28 cellular contexts compared by ENCODE assay signal in the genomic region with DNA sequence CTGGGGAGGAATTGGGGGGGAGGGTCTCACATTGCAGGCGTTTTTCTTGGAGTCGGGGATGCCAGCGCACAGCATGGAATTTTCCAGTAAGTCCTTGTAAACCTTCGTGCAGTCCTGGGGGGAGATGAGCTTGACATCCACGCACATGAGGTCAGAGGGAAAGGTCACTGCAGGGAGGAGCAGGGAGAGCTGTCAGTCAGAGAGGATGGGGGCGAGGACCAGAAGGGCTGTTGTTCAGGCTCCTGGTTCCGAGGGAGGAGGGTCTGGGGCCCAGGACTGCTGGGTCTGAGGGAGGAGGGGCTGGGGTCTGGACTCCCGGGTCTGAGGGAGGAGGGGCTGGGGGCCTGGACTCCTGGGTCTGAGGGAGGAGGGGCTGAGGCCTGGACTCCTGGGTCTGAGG. TPM values are rescaled to one million over a fixed set of nuclear protein-coding genes. Genes with fewer than 3 reads are reported as not detected.
"Had no signal": no experiment of that assay in that cellular context is flagged by ENCODE, and none has a peak within 500 bp of the region (broad histone marks: within the 10 kb centered on the region; RNA-seq: fewer than 3 reads in every experiment).

No MANE protein-coding gene starts in this region.

- H3K4me1 ChIP-seq: breast epithelium had no signal

- H3K9me3 ChIP-seq: breast epithelium, MG63 had no signal

- H3K36me3 ChIP-seq: breast epithelium had no signal

- H3K4me3 ChIP-seq: breast epithelium, MG63 had no signal

- DNase-seq: activated B cell treated with CpG ODN at 0.5 μM for 24 hours; activated CD4-positive, alpha-beta T cell treated with anti-CD3 and anti-CD28 coated beads, Interleukin-2, amount 50 U/mL, for 1 hour; activated CD8-positive, alpha-beta T cell treated with anti-CD3 and anti-CD28 coated beads, Interleukin-2, amount 10 ng/mL, durations not matched to agents 7 days and 5 days; activated effector memory CD4-positive, alpha-beta T cell treated with Interleukin-2 at 50 U/mL for 16 hours; activated naive CD4-positive, alpha-beta T cell; activated T-cell treated with anti-CD3 and anti-CD28 coated beads, Interleukin-2, amount 50 U/mL, for 24 hours; caudate nucleus; MG63; MV-4-11; NCI-H1092 treated with DMSO at 0.1 percent for 48 hours; NCI-H1417 treated with DMSO at 0.1 percent for 48 hours; NCI-H1694; NCI-H2029; NCI-H2107; NCI-H2171 treated with DMSO at 0.1 percent for 48 hours; NCI-H226; NCI-H526; NCI-H82; OCI-M1; SHP77 had no signal

- ATAC-seq: activated CD8-positive, alpha-beta T cell treated with anti-CD3 and anti-CD28 coated beads, Interleukin-2, amount 10 ng/mL, durations not matched to agents 7 days and 5 days had no signal

- H3K27ac Mint-ChIP-seq: activated B cell treated with CpG ODN at 0.5 μM for 24 hours; activated CD8-positive, alpha-beta T cell treated with anti-CD3 and anti-CD28 coated beads, Interleukin-2, amount 10 ng/mL, durations not matched to agents 7 days and 5 days; activated naive CD4-positive, alpha-beta T cell treated with anti-CD3 and anti-CD28 coated beads, Interleukin-2, amount 50 U/mL, for 24 hours; activated T-cell treated with anti-CD3 and anti-CD28 coated beads, Interleukin-2, amount 50 U/mL, for 24 hours; activated T-helper 1 cell treated with anti-CD3 and anti-CD28 coated beads, Interleukin-12 subunit alpha, Interleukin-12 subunit beta, Interleukin-2, Interleukin-4 antibody, amounts not matched to agents 30 ng/mL and 10 ng/mL and 1 ng/mL, durations not matched to agents 14 hours and 24 hours and 36 hours; T-helper 1 cell treated with Interleukin-12 subunit alpha and Interleukin-12 subunit beta and Interleukin-4 antibody, amounts not matched to agents 30 μg/mL and 1 μg/mL, for 36 hours had no signal

- H3K36me3 Mint-ChIP-seq: activated naive CD4-positive, alpha-beta T cell treated with anti-CD3 and anti-CD28 coated beads, Interleukin-2, amount 50 U/mL, for 24 hours had no signal

- H3K4me3 Mint-ChIP-seq: activated B cell treated with CpG ODN at 0.5 μM for 24 hours; activated CD8-positive, alpha-beta T cell treated with anti-CD3 and anti-CD28 coated beads, Interleukin-2, amount 10 ng/mL, durations not matched to agents 7 days and 5 days; activated naive CD4-positive, alpha-beta T cell treated with anti-CD3 and anti-CD28 coated beads, Interleukin-2, amount 50 U/mL, for 24 hours; activated T-cell treated with anti-CD3 and anti-CD28 coated beads, Interleukin-2, amount 50 U/mL, for 24 hours; activated T-helper 1 cell treated with anti-CD3 and anti-CD28 coated beads, Interleukin-12 subunit alpha, Interleukin-12 subunit beta, Interleukin-2, Interleukin-4 antibody, amounts not matched to agents 30 ng/mL and 10 ng/mL and 1 ng/mL, durations not matched to agents 14 hours and 24 hours and 36 hours; T-helper 1 cell treated with Interleukin-12 subunit alpha and Interleukin-12 subunit beta and Interleukin-4 antibody, amounts not matched to agents 30 μg/mL and 1 μg/mL, for 36 hours had no signal

- H3K27me3 ChIP-seq: breast epithelium, MG63 had no signal

- H3K9me3 Mint-ChIP-seq: activated B cell treated with CpG ODN at 0.5 μM for 24 hours; activated naive CD4-positive, alpha-beta T cell treated with anti-CD3 and anti-CD28 coated beads, Interleukin-2, amount 50 U/mL, for 24 hours; activated T-cell treated with anti-CD3 and anti-CD28 coated beads, Interleukin-2, amount 50 U/mL, for 24 hours; activated T-helper 1 cell treated with anti-CD3 and anti-CD28 coated beads, Interleukin-12 subunit alpha, Interleukin-12 subunit beta, Interleukin-2, Interleukin-4 antibody, amounts not matched to agents 30 ng/mL and 10 ng/mL and 1 ng/mL, durations not matched to agents 14 hours and 24 hours and 36 hours; T-helper 1 cell treated with Interleukin-12 subunit alpha and Interleukin-12 subunit beta and Interleukin-4 antibody, amounts not matched to agents 30 μg/mL and 1 μg/mL, for 36 hours had no signal

- H3K4me1 Mint-ChIP-seq: activated B cell treated with CpG ODN at 0.5 μM for 24 hours; activated naive CD4-positive, alpha-beta T cell treated with anti-CD3 and anti-CD28 coated beads, Interleukin-2, amount 50 U/mL, for 24 hours had no signal

RNA-seq across cellular contexts. Expression of gene KLK7, which starts 4.0 kb away (rescaled TPM):
- total RNA-seq: activated B cell treated with CpG ODN at 0.5 μM for 24 hours; activated CD8-positive, alpha-beta T cell treated with anti-CD3 and anti-CD28 coated beads, Interleukin-2, amount 10 ng/mL, durations not matched to agents 7 days and 5 days; activated T-helper 1 cell treated with anti-CD3 and anti-CD28 coated beads, Interleukin-12 subunit alpha, Interleukin-12 subunit beta, Interleukin-2, Interleukin-4 antibody, amounts not matched to agents 30 ng/mL and 10 ng/mL and 1 ng/mL, durations not matched to agents 14 hours and 24 hours and 36 hours; aorta; cerebellum; NCI-H460; SK-MEL-5 had no signal
- polyA plus RNA-seq: aorta had no signal

RNA-seq across cellular contexts. Expression of gene KLK6, which starts 10.4 kb away (rescaled TPM):
- total RNA-seq: activated B cell treated with CpG ODN at 0.5 μM for 24 hours; activated CD8-positive, alpha-beta T cell treated with anti-CD3 and anti-CD28 coated beads, Interleukin-2, amount 10 ng/mL, durations not matched to agents 7 days and 5 days; activated T-helper 1 cell treated with anti-CD3 and anti-CD28 coated beads, Interleukin-12 subunit alpha, Interleukin-12 subunit beta, Interleukin-2, Interleukin-4 antibody, amounts not matched to agents 30 ng/mL and 10 ng/mL and 1 ng/mL, durations not matched to agents 14 hours and 24 hours and 36 hours; aorta; cerebellum; NCI-H460; SK-MEL-5 had no signal

RNA-seq across cellular contexts. Expression of gene KLK8, which starts 21.6 kb away (rescaled TPM):
- total RNA-seq: activated B cell treated with CpG ODN at 0.5 μM for 24 hours; activated CD8-positive, alpha-beta T cell treated with anti-CD3 and anti-CD28 coated beads, Interleukin-2, amount 10 ng/mL, durations not matched to agents 7 days and 5 days; activated T-helper 1 cell treated with anti-CD3 and anti-CD28 coated beads, Interleukin-12 subunit alpha, Interleukin-12 subunit beta, Interleukin-2, Interleukin-4 antibody, amounts not matched to agents 30 ng/mL and 10 ng/mL and 1 ng/mL, durations not matched to agents 14 hours and 24 hours and 36 hours; aorta; cerebellum; NCI-H460; SK-MEL-5 had no signal
- polyA plus RNA-seq: aorta had no signal

RNA-seq across cellular contexts. Expression of gene KLK5, which starts 26.9 kb away (rescaled TPM):
- total RNA-seq: activated B cell treated with CpG ODN at 0.5 μM for 24 hours; activated CD8-positive, alpha-beta T cell treated with anti-CD3 and anti-CD28 coated beads, Interleukin-2, amount 10 ng/mL, durations not matched to agents 7 days and 5 days; activated T-helper 1 cell treated with anti-CD3 and anti-CD28 coated beads, Interleukin-12 subunit alpha, Interleukin-12 subunit beta, Interleukin-2, Interleukin-4 antibody, amounts not matched to agents 30 ng/mL and 10 ng/mL and 1 ng/mL, durations not matched to agents 14 hours and 24 hours and 36 hours; aorta; cerebellum; NCI-H460; SK-MEL-5 had no signal
- polyA plus RNA-seq: aorta had no signal

RNA-seq across cellular contexts. Expression of gene KLK10, which starts 39.8 kb away (rescaled TPM):
- total RNA-seq: activated B cell treated with CpG ODN at 0.5 μM for 24 hours; activated CD8-positive, alpha-beta T cell treated with anti-CD3 and anti-CD28 coated beads, Interleukin-2, amount 10 ng/mL, durations not matched to agents 7 days and 5 days; activated T-helper 1 cell treated with anti-CD3 and anti-CD28 coated beads, Interleukin-12 subunit alpha, Interleukin-12 subunit beta, Interleukin-2, Interleukin-4 antibody, amounts not matched to agents 30 ng/mL and 10 ng/mL and 1 ng/mL, durations not matched to agents 14 hours and 24 hours and 36 hours; aorta; SK-MEL-5 had no signal
